ENCODE assay signal across 26 cellular contexts in the genomic region with DNA sequence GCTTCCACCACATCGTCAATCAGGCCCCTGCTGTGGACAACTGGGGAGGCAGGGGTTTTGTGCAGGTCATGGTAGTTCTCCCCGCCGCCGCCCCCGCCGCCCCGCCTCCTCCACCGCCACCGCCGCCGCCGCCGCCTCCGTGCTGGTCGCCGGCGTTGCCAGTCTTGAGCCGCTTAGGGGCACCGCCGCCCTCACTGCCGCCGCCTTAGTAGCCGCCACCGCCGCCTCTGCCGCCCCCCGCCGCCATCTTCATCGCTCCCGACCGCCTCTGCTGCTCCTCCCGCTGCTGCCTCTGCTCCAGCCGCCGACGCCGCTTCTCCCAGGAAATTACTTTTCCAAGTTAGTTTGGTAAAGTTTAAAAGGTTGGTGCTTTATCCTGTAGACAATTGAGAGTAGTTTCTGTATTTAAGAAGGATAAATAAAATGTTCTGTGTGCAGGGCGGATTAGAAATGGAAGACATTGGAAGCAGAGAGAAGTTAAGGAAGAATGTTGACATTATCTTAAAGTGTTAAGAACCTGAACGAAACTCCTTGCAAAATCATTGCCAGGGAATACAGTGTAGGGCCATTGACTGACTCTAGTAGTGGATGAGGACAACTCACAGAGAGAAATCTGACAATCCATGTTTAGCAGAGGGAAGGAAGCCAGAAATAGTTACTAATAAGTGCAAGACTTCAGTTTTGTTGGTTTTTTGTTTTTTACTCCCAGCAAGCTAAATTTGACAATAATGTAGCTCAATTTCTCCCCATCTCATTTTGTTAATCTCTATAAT. TPM values are rescaled to one million over a fixed set of nuclear protein-coding genes. Genes with fewer than 3 reads are reported as not detected.
DNase-seq lines count a peak whose midpoint lies in the region; ATAC-seq, FAIRE-seq and TF ChIP-seq lines count a peak whose summit lies in the region.
"Had no signal": no experiment of that assay in that cellular context is flagged by ENCODE, and none has a peak within 500 bp of the region (broad histone marks: within the 10 kb centered on the region; RNA-seq: fewer than 3 reads in every experiment).

No MANE protein-coding gene starts in this region.

- H3K9ac ChIP-seq in endothelial cell of umbilical vein (replicated peaks; ENCODE audit: extremely low read depth, insufficient read depth, low read length), result no peak overlapping the region
- H3K9ac ChIP-seq: BLaER1 had no signal

- no peak overlapping the region for H2AFZ ChIP-seq in endothelial cell of umbilical vein (ENCODE audit: low read depth, low read length)

- no peak overlapping the region for H3K4me2 ChIP-seq in endothelial cell of umbilical vein (ENCODE audit: insufficient read depth, low read length)
- H3K4me2 ChIP-seq: BLaER1 had no signal

- H3K9me3 Mint-ChIP-seq in activated CD4-positive, alpha-beta T cell treated with anti-CD3 and anti-CD28 coated beads, Interleukin-2, amount 10 ng/mL, durations not matched to agents 24 days and 14 days, result peaks cover 12% of the 10 kb centered on the region
- peaks cover 10% of the 10 kb centered on the region for H3K9me3 Mint-ChIP-seq in mesothelial cell of epicardium

- intact Hi-C loops in activated CD4-positive, alpha-beta T cell treated with anti-CD3 and anti-CD28 coated beads, Interleukin-2, amount 10 ng/mL, durations not matched to agents 24 days and 14 days (cut with micrococcal nuclease), result loop anchor here (10.0 kb wide), 1 partner anchor 46 kb away; no protein-coding TSS in a partner anchor
- intact Hi-C loops in endothelial cell of umbilical vein (cut with micrococcal nuclease), result no loop called here
- intact Hi-C loops in spleen (cut with DNase I; ENCODE audit: low total_unique reads), result no loop called here

- peaks cover 49 to 62% of the 10 kb centered on the region in 2 experiments for H3K27me3 ChIP-seq in endothelial cell of umbilical vein (ENCODE audit: control insufficient read depth in 2 of 2, insufficient read depth in 2 of 2, low read length in 2 of 2)
- H3K27me3 ChIP-seq in spleen (replicated peaks in 1 of 7), result peaks cover 0 to 69% (median 29%) of the 10 kb centered on the region in 7 donors
- H3K27me3 ChIP-seq: BLaER1 had no signal

- no peaks in the 10 kb centered on the region for H3K79me2 ChIP-seq in endothelial cell of umbilical vein (ENCODE audit: control insufficient read depth, insufficient read depth, low read length)

- BruUV-seq in endothelial cell of umbilical vein (replicated peaks; lab: Mats Ljungman, UMichigan), result no TSS peak

- peak overlapping the region; percentile 9 for H3K4me3 Mint-ChIP-seq in activated CD4-positive, alpha-beta T cell treated with anti-CD3 and anti-CD28 coated beads, Interleukin-2, amount 10 ng/mL, durations not matched to agents 24 days and 14 days
- peak overlapping the region; percentile 64 for H3K4me3 Mint-ChIP-seq in mesothelial cell of epicardium

- H3K4me3 ChIP-seq in endothelial cell of umbilical vein (replicated peaks in 1 of 3; ENCODE audit: insufficient read depth in 1 of 3, low read depth in 1 of 3, low read length in 3 of 3) (no peak overlapping the region), spleen (no peak overlapping the region)
- H3K4me3 ChIP-seq: BLaER1, K562 had no signal

- peaks cover 7% of the 10 kb centered on the region for H3K4me1 Mint-ChIP-seq in activated CD4-positive, alpha-beta T cell treated with anti-CD3 and anti-CD28 coated beads, Interleukin-2, amount 10 ng/mL, durations not matched to agents 24 days and 14 days
- peaks cover 3% of the 10 kb centered on the region for H3K4me1 Mint-ChIP-seq in mesothelial cell of epicardium

- no peak overlapping the region for H3K27ac Mint-ChIP-seq in activated CD4-positive, alpha-beta T cell treated with anti-CD3 and anti-CD28 coated beads, Interleukin-2, amount 10 ng/mL, durations not matched to agents 24 days and 14 days
- no peak overlapping the region for H3K27ac Mint-ChIP-seq in mesothelial cell of epicardium
- H3K27ac Mint-ChIP-seq: T-cell had no signal

- in situ Hi-C loops in KBM-7 (cut with MboI; ENCODE audit: low pct_unique_long_range_greater_than_20kb, low sequenced_read_pairs), result no loop called here

- 7 to 20% (median 13%) methylated on average over 14 to 38 of the region's 38 CpGs for WGBS in spleen, 5 donors

- no peaks in the 10 kb centered on the region for H3K9me1 ChIP-seq in endothelial cell of umbilical vein (replicated peaks; ENCODE audit: control insufficient read depth, extremely low read depth, insufficient read depth, low read length)

- TF ChIP-seq POLR2A in endothelial cell of umbilical vein (IDR thresholded peaks at IDR 0.05; ENCODE audit: low read depth, low read length) (no peak), spleen (IDR thresholded peaks at IDR 0.05) (no peak)

- CTCF ChIA-PET in endothelial cell of umbilical vein (lab: Charles Lee), result no interaction called here

- no peak overlapping the region for H3K27ac ChIP-seq in endothelial cell of umbilical vein (ENCODE audit: insufficient read depth, low read depth, low read length)
- no peak overlapping the region for H3K27ac ChIP-seq in spleen
- H3K27ac ChIP-seq: BLaER1, esophagus muscularis mucosa had no signal

- TF ChIP-seq CTCF in endothelial cell of umbilical vein (IDR thresholded peaks at IDR 0.05; ENCODE audit: extremely low read depth in 1 of 2, insufficient read depth in 1 of 2, low read depth in 1 of 2, low read length in 2 of 2) (no peak), mesothelial cell of epicardium (IDR thresholded peaks at IDR 0.05; ENCODE audit: unreplicated experiment) (no peak), spleen (IDR thresholded peaks at IDR 0.05 in 8 of 11, conservative IDR thresholded peaks at IDR 0.05 in 3 of 11) (no peak)

- no peaks in the 10 kb centered on the region for H3K36me3 ChIP-seq in endothelial cell of umbilical vein (ENCODE audit: control insufficient read depth in 2 of 2, extremely low read depth in 1 of 2, insufficient read depth in 2 of 2, low read length in 2 of 2)
- H3K36me3 ChIP-seq in spleen, result no peaks in the 10 kb centered on the region
- H3K36me3 ChIP-seq: esophagus muscularis mucosa had no signal

- H3K27me3 Mint-ChIP-seq in activated CD4-positive, alpha-beta T cell treated with anti-CD3 and anti-CD28 coated beads, Interleukin-2, amount 10 ng/mL, durations not matched to agents 24 days and 14 days, result peaks cover 67% of the 10 kb centered on the region
- H3K27me3 Mint-ChIP-seq in mesothelial cell of epicardium (ENCODE audit: low read depth), result peaks cover 91% of the 10 kb centered on the region

- FAIRE-seq in endothelial cell of umbilical vein (lab: Jason Lieb, UNC), result no peak
- FAIRE-seq: bronchial epithelial cell, H54, K562, keratinocyte, small intestine had no signal

- H4K20me1 ChIP-seq in endothelial cell of umbilical vein (replicated peaks; ENCODE audit: control insufficient read depth, extremely low read depth, insufficient read depth, low read length), result no peaks in the 10 kb centered on the region
- H4K20me1 ChIP-seq: BLaER1 had no signal

- POLR2A ChIA-PET in endothelial cell of umbilical vein (lab: Charles Lee), result no interaction called here

- H3K4me1 ChIP-seq in endothelial cell of umbilical vein (ENCODE audit: control insufficient read depth, extremely low read depth, insufficient read depth, low read length) (no peaks in the 10 kb centered on the region), spleen (peaks cover 0 to 18% (median 3%) of the 10 kb centered on the region in 6 donors)
- H3K4me1 ChIP-seq: BLaER1 had no signal

- DNase-seq in activated CD4-positive, alpha-beta T cell treated with anti-CD3 and anti-CD28 coated beads, Interleukin-2, amount 10 ng/mL, durations not matched to agents 24 days and 14 days, result no peak
- no peak for DNase-seq in activated CD4-positive, alpha-beta T cell treated with anti-CD3 and anti-CD28 coated beads for 1 hour
- DNase-seq in endothelial cell of umbilical vein (ENCODE audit: low read depth, low spot score), result no peak
- DNase-seq in mesothelial cell of epicardium (ENCODE audit: low spot score in 2 of 2, unreplicated experiment in 2 of 2), result no peak
- DNase-seq in spleen, result peak; percentile 59
- no peak for DNase-seq in KBM-7
- no peak for DNase-seq in NCI-H69 (lab: John Stamatoyannopoulos, UW)
- DNase-seq: 8988T; activated CD4-positive, alpha-beta T cell treated with anti-CD3 and anti-CD28 coated beads, Interleukin-2, amount 50 U/mL, for 48 hours; activated naive CD4-positive, alpha-beta T cell treated with anti-CD3 and anti-CD28 coated beads, Interleukin-2, amount 50 U/mL, for 16 hours; Calu3; EL; NCI-H2029 treated with DMSO at 0.1 percent for 48 hours; NCI-H446 treated with DMSO at 0.1 percent for 48 hours; occipital lobe; small intestine; stimulated activated CD8-positive, alpha-beta memory T cell treated with anti-CD3 and anti-CD28 coated beads, Interleukin-4, amount 100 ng/mL, for 48 hours; substantia nigra; T-cell had no signal

- H3K36me3 Mint-ChIP-seq in activated CD4-positive, alpha-beta T cell treated with anti-CD3 and anti-CD28 coated beads, Interleukin-2, amount 10 ng/mL, durations not matched to agents 24 days and 14 days (ENCODE audit: low read depth), result peaks cover 10% of the 10 kb centered on the region
- H3K36me3 Mint-ChIP-seq in mesothelial cell of epicardium, result peaks cover 11% of the 10 kb centered on the region

- ATAC-seq in HG02678 (IDR thresholded peaks at IDR 0.05; ENCODE audit: unreplicated experiment), result no peak
- ATAC-seq: K562, T-cell had no signal

- dilution Hi-C loops in endothelial cell of umbilical vein (cut with MboI; ENCODE audit: extremely low pct_ligation_motif_present, low sequenced_read_pairs), result no loop called here

- H3K9me3 ChIP-seq in endothelial cell of umbilical vein (replicated peaks; ENCODE audit: control insufficient read depth, insufficient read depth, low read length), result no peaks in the 10 kb centered on the region
- peaks cover 0 to 7% (median 0%) of the 10 kb centered on the region in 8 donors for H3K9me3 ChIP-seq in spleen

TF ChIP-seq in endothelial cell of umbilical vein, 7 proteins besides CTCF, POLR2A, EP300 and RAD21:
- TF ChIP-seq FOS (IDR thresholded peaks at IDR 0.05; ENCODE audit: borderline replicate concordance, insufficient read depth, low read length), result no peak
- TF ChIP-seq EZH2 (IDR thresholded peaks at IDR 0.05; ENCODE audit: borderline replicate concordance, low read depth, low read length, severe bottlenecking), result peak; percentile 71
TF ChIP-seq in endothelial cell of umbilical vein: peak in this region for 1.

RNA-seq across cellular contexts. Expression of a gene that starts 53.0 kb away (rescaled TPM):
- total RNA-seq in activated CD4-positive, alpha-beta T cell treated with anti-CD3 and anti-CD28 coated beads, Interleukin-2, amount 10 ng/mL, durations not matched to agents 24 days and 14 days, result 244 and 246 TPM in 2 replicates
- 53.5 and 61.1 TPM in 2 replicates for total RNA-seq in endothelial cell of umbilical vein
- 12.3 and 17.8 TPM in 2 replicates for polyA plus RNA-seq in endothelial cell of umbilical vein
- polyA plus RNA-seq in endothelial cell of umbilical vein (2011; cell fraction: cytosol; rRNA removed), result 3.0 and 7.0 TPM in 2 replicates
- 304 and 414 TPM in 2 replicates for polyA plus RNA-seq in endothelial cell of umbilical vein (2011; cell fraction: nucleus; rRNA removed)
- 27.2 and 28.7 TPM in 2 replicates for polyA plus RNA-seq in endothelial cell of umbilical vein (2012)
- 11.3 and 15.1 TPM in 2 replicates for polyA minus RNA-seq in endothelial cell of umbilical vein
- 7.0 TPM for polyA minus RNA-seq in endothelial cell of umbilical vein (2011; cell fraction: cytosol; rRNA and poly(A)+ RNA removed)
- 27.7 and 30.9 TPM in 2 replicates for polyA minus RNA-seq in endothelial cell of umbilical vein (2011; cell fraction: nucleus; rRNA and poly(A)+ RNA removed)
- total RNA-seq in mesothelial cell of epicardium, result 381 to 396 TPM (median 383 TPM) in 3 replicates
- total RNA-seq in spleen, result 100 to 1,000 TPM in 2 of 7 donors, 10 to 100 TPM in 5; 52.5 to 128 (median 85.4) TPM
- polyA plus RNA-seq in spleen, result 100 to 1,000 TPM in 1 of 3 donors, 10 to 100 TPM in 2; 26.1 to 103 (median 67.6) TPM
